ENCODE assay signal across 20 cellular contexts in the genomic region with DNA sequence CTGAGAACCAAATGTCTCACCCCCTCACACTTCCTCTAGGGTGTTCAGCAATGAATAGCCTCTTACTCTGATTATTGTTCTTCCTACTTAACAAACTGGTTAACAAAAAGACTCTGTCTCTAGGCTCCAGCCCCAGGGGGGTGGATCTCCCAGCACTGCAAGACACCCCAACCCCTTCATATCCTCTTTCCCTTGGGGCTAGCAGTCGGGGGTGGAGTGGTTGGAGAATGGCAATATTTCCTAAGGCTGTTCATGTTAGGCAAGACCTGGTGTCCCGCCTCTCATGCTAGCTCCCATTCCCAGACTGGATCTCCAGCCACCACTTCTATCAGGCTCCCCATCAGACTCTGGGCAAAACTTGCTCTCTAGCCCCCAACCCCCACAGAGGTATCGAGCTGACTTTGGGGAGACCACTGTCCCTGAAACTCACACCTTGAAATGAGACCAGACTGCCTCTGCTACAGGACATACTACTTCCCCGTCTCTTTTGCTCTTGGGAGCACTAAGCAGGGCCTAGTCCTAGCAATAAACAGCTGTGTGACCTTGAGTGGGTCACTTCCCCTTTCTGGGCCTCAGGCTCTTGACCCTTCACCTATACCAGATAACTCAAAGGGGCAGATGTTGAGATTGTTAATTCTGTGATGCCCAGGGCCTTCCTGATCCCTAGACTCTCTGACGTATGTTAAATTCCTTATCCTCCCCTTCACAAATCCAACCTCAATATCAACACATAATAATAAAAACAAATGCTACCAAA. TPM values are rescaled to one million over a fixed set of nuclear protein-coding genes. Genes with fewer than 3 reads are reported as not detected.
DNase-seq lines count a peak whose midpoint lies in the region; ATAC-seq and TF ChIP-seq lines count a peak whose summit lies in the region.
"Had no signal": no experiment of that assay in that cellular context is flagged by ENCODE, and none has a peak within 500 bp of the region (broad histone marks: within the 10 kb centered on the region; RNA-seq: fewer than 3 reads in every experiment).

No MANE protein-coding gene starts in this region.

- H3K36me3 Mint-ChIP-seq in natural killer cell (no peaks in the 10 kb centered on the region), type B pancreatic cell (no peaks in the 10 kb centered on the region)
- H3K36me3 Mint-ChIP-seq in natural killer cell treated with Interleukin-12 subunit alpha and Interleukin-12 subunit beta and Interleukin-15 and Interleukin-18, amount 100 ng/mL, for 72 hours = no peaks in the 10 kb centered on the region
- peaks cover 42% of the 10 kb centered on the region for H3K36me3 Mint-ChIP-seq in dendritic cell treated with granulocyte-macrophage colony-stimulating factor and Interleukin-4, amounts not matched to agents 40 ng/mL and 50 ng/mL, for 4 days (ENCODE audit: low read depth)

- peak overlapping the region; percentile 41 for H3K4me3 ChIP-seq in OCI-LY7 (ENCODE audit: low read depth, low read length, poor library complexity, severe bottlenecking)
- H3K4me3 ChIP-seq: ascending aorta, uterus had no signal

- H3K9me3 Mint-ChIP-seq in natural killer cell (no peaks in the 10 kb centered on the region), type B pancreatic cell (no peaks in the 10 kb centered on the region)
- H3K9me3 Mint-ChIP-seq in natural killer cell treated with Interleukin-12 subunit alpha and Interleukin-12 subunit beta and Interleukin-15 and Interleukin-18, amount 100 ng/mL, for 72 hours = no peaks in the 10 kb centered on the region
- no peaks in the 10 kb centered on the region for H3K9me3 Mint-ChIP-seq in dendritic cell treated with granulocyte-macrophage colony-stimulating factor and Interleukin-4, amounts not matched to agents 40 ng/mL and 50 ng/mL, for 4 days

- peak overlapping the region; percentile 11 for H3K4me3 Mint-ChIP-seq in natural killer cell
- H3K4me3 Mint-ChIP-seq in natural killer cell treated with Interleukin-12 subunit alpha and Interleukin-12 subunit beta and Interleukin-15 and Interleukin-18, amount 100 ng/mL, for 72 hours = no peak overlapping the region
- peak overlapping the region; percentile 55 for H3K4me3 Mint-ChIP-seq in dendritic cell treated with granulocyte-macrophage colony-stimulating factor and Interleukin-4, amounts not matched to agents 40 ng/mL and 50 ng/mL, for 4 days
- peak overlapping the region; percentile 26 for H3K4me3 Mint-ChIP-seq in type B pancreatic cell

- H3K4me1 Mint-ChIP-seq in natural killer cell (peaks cover 38 to 59% of the 10 kb centered on the region in 2 donors), type B pancreatic cell (ENCODE audit: unreplicated experiment) (peaks cover 19% of the 10 kb centered on the region)
- H3K4me1 Mint-ChIP-seq in natural killer cell treated with Interleukin-12 subunit alpha and Interleukin-12 subunit beta and Interleukin-15 and Interleukin-18, amount 100 ng/mL, for 72 hours (ENCODE audit: low read depth in 2 of 2) = peaks cover 30 to 37% of the 10 kb centered on the region in 2 donors
- peaks cover 78% of the 10 kb centered on the region for H3K4me1 Mint-ChIP-seq in dendritic cell treated with granulocyte-macrophage colony-stimulating factor and Interleukin-4, amounts not matched to agents 40 ng/mL and 50 ng/mL, for 4 days (ENCODE audit: low read depth)

- BruUV-seq in OCI-LY7 (replicated peaks; lab: Mats Ljungman, UMichigan) = no TSS peak

- POLR2A ChIA-PET in OCI-LY7 (lab: Charles Lee) = interaction anchor here (0.6 to 1.2 kb wide), 4 partner anchors 41 to 109 kb away, joined by 3 read pairs; a partner anchor contains a TSS

- H3K27ac Mint-ChIP-seq in natural killer cell (no peak overlapping the region), type B pancreatic cell (no peak overlapping the region)
- H3K27ac Mint-ChIP-seq in natural killer cell treated with Interleukin-12 subunit alpha and Interleukin-12 subunit beta and Interleukin-15 and Interleukin-18, amount 100 ng/mL, for 72 hours = peak overlapping the region in 1 of 2 donors; percentile 10
- peak overlapping the region; percentile 82 for H3K27ac Mint-ChIP-seq in dendritic cell treated with granulocyte-macrophage colony-stimulating factor and Interleukin-4, amounts not matched to agents 40 ng/mL and 50 ng/mL, for 4 days

- no peaks in the 10 kb centered on the region for H4K20me1 ChIP-seq in OCI-LY7 (ENCODE audit: insufficient read depth, low read length)

- no peaks in the 10 kb centered on the region for H3K79me2 ChIP-seq in OCI-LY7 (ENCODE audit: insufficient read depth, low read depth, low read length)

- peak overlapping the region; percentile 66 for H3K4me2 ChIP-seq in OCI-LY7 (ENCODE audit: low read length)
- H3K4me2 ChIP-seq: SK-N-SH had no signal

- H3K27me3 Mint-ChIP-seq in natural killer cell (ENCODE audit: low read depth in 2 of 2) (no peaks in the 10 kb centered on the region), type B pancreatic cell (no peaks in the 10 kb centered on the region)
- no peaks in the 10 kb centered on the region for H3K27me3 Mint-ChIP-seq in natural killer cell treated with Interleukin-12 subunit alpha and Interleukin-12 subunit beta and Interleukin-15 and Interleukin-18, amount 100 ng/mL, for 72 hours
- H3K27me3 Mint-ChIP-seq in dendritic cell treated with granulocyte-macrophage colony-stimulating factor and Interleukin-4, amounts not matched to agents 40 ng/mL and 50 ng/mL, for 4 days = no peaks in the 10 kb centered on the region

- H3K9me3 ChIP-seq in OCI-LY7 (ENCODE audit: low read length) = no peaks in the 10 kb centered on the region
- H3K9me3 ChIP-seq: ascending aorta, SK-N-SH, uterus had no signal

- peaks cover 3% of the 10 kb centered on the region; the same call in 1 of the 2 replicates for H3K36me3 ChIP-seq in OCI-LY7 (ENCODE audit: insufficient read depth, low read length)
- H3K36me3 ChIP-seq: ascending aorta, uterus had no signal

- intact Hi-C loops in natural killer cell (cut with micrococcal nuclease) = no loop called here
- intact Hi-C loops in OCI-LY7 (cut with micrococcal nuclease; ENCODE audit: unreplicated experiment) = no loop called here
- intact Hi-C loops in dendritic cell treated with granulocyte-macrophage colony-stimulating factor and Interleukin-4, amounts not matched to agents 40 ng/mL and 50 ng/mL, for 4 days (cut with micrococcal nuclease) = no loop called here

- H3K9me2 ChIP-seq in OCI-LY7 (ENCODE audit: insufficient read depth, low read length) = no peaks in the 10 kb centered on the region
- H3K9me2 ChIP-seq: SK-N-SH had no signal

- no peak for DNase-seq in natural killer cell
- no peak for DNase-seq in natural killer cell treated with Interleukin-12 subunit alpha and Interleukin-12 subunit beta and Interleukin-15 and Interleukin-18, amount 100 ng/mL, for 72 hours (ENCODE audit: low spot score)
- peak; percentile 72 for DNase-seq in OCI-LY7 (ENCODE audit: low spot score)
- DNase-seq in type B pancreatic cell (ENCODE audit: extremely low spot score, unreplicated experiment) = no peak
- no peak for DNase-seq in activated CD8-positive, alpha-beta memory T cell treated with anti-CD3 and anti-CD28 coated beads for 24 hours
- no peak for DNase-seq in Ammon's horn (ENCODE audit: low spot score)
- DNase-seq: activated T-cell treated with anti-CD3 and anti-CD28 coated beads, Interleukin-2, amount 50 U/mL, for 48 hours; cortex of kidney; NCI-H1105 treated with DMSO at 0.1 percent for 48 hours; NCI-H345; SK-N-SH; stimulated activated naive CD4-positive, alpha-beta T cell; uterus had no signal

- no peak for TF ChIP-seq CTCF in natural killer cell (IDR thresholded peaks at IDR 0.05)
- TF ChIP-seq CTCF in OCI-LY7 (conservative IDR thresholded peaks at IDR 0.05; ENCODE audit: low read length) = no peak
- no peak for TF ChIP-seq CTCF in type B pancreatic cell (conservative IDR thresholded peaks at IDR 0.05)

- H3K4me1 ChIP-seq in OCI-LY7 (ENCODE audit: insufficient read depth, low read length, poor library complexity, severe bottlenecking) = peaks cover 37% of the 10 kb centered on the region

- H3K27ac ChIP-seq in OCI-LY7 (ENCODE audit: low read depth, low read length, poor library complexity, severe bottlenecking) = peak overlapping the region; percentile 72
- H3K27ac ChIP-seq: ascending aorta, uterus had no signal

- H2AFZ ChIP-seq in OCI-LY7 (ENCODE audit: low read length) = peak overlapping the region; percentile 3; the same call in 1 of the 2 replicates

- ATAC-seq in natural killer cell (no peak), HG03432 (IDR thresholded peaks at IDR 0.05; ENCODE audit: unreplicated experiment) (no peak)
- ATAC-seq in natural killer cell treated with Interleukin-12 subunit alpha and Interleukin-12 subunit beta and Interleukin-15 and Interleukin-18, amount 100 ng/mL, for 72 hours = no peak
- ATAC-seq: activated CD4-positive, CD25-positive, alpha-beta regulatory T cell treated with anti-CD3 and anti-CD28 coated beads, Interleukin-2, amount 50 U/mL, for 24 hours had no signal

- CTCF ChIA-PET in OCI-LY7 (lab: Charles Lee; ENCODE audit: unreplicated experiment) = interaction anchor here (0.6 kb wide), 2 partner anchors 58 to 111 kb away, joined by 3 to 4 read pairs; no protein-coding TSS in a partner anchor

RNA-seq across cellular contexts. Expression of a gene that starts 2.4 kb away (rescaled TPM):
- total RNA-seq in natural killer cell (10 to 100 TPM; 10.7 to 17.5 (median 16.8) TPM), OCI-LY7 (2022) (23.8 and 27.8 TPM in 2 replicates), type B pancreatic cell (ENCODE audit: low replicate concordance) (4.0 and 5.6 TPM in 2 replicates)
- total RNA-seq in natural killer cell treated with Interleukin-12 subunit alpha and Interleukin-12 subunit beta and Interleukin-15 and Interleukin-18, amount 100 ng/mL, for 72 hours = 1 to 10 TPM; 4.4 to 5.2 TPM
- total RNA-seq in OCI-LY7 (2014; rRNA removed; shearing (Covaris generic)) = 3.9 and 4.5 TPM in 2 replicates

RNA-seq across cellular contexts. Expression of a gene that starts 4.3 kb away (rescaled TPM):
- total RNA-seq in natural killer cell (10 to 100 TPM; 34.4 to 51.5 (median 44.6) TPM), OCI-LY7 (2022) (43.3 and 46.7 TPM in 2 replicates), type B pancreatic cell (ENCODE audit: low replicate concordance) (21.9 and 30.9 TPM in 2 replicates)
- total RNA-seq in natural killer cell treated with Interleukin-12 subunit alpha and Interleukin-12 subunit beta and Interleukin-15 and Interleukin-18, amount 100 ng/mL, for 72 hours = 10 to 100 TPM; 46.9 to 62.8 TPM
- total RNA-seq in OCI-LY7 (2014; rRNA removed; shearing (Covaris generic)) = 30.6 and 32.2 TPM in 2 replicates

RNA-seq across cellular contexts. Expression of a gene that starts 17.2 kb away (rescaled TPM):
- not detected for total RNA-seq in natural killer cell
- not detected for total RNA-seq in natural killer cell treated with Interleukin-12 subunit alpha and Interleukin-12 subunit beta and Interleukin-15 and Interleukin-18, amount 100 ng/mL, for 72 hours
- not detected in 2 replicates for total RNA-seq in OCI-LY7 (2014; rRNA removed; shearing (Covaris generic))
- not detected in 2 replicates for total RNA-seq in OCI-LY7 (2022)
- total RNA-seq in type B pancreatic cell (ENCODE audit: low replicate concordance) = 0.24 TPM in 1 of 2 replicates, not detected in the other
- total RNA-seq: Daoy, H4, osteocyte had no signal

RNA-seq across cellular contexts. Expression of a gene that starts 43.7 kb away (rescaled TPM):
- 10 to 100 TPM; 23.6 to 30.0 (median 24.0) TPM for total RNA-seq in natural killer cell
- total RNA-seq in natural killer cell treated with Interleukin-12 subunit alpha and Interleukin-12 subunit beta and Interleukin-15 and Interleukin-18, amount 100 ng/mL, for 72 hours = 100 to 1,000 TPM in 1 of 2 donors, 10 to 100 TPM in 1; 77.1 to 257 TPM
- total RNA-seq in OCI-LY7 (2014; rRNA removed; shearing (Covaris generic)) = 114 and 122 TPM in 2 replicates
- total RNA-seq in OCI-LY7 (2022) = 170 and 180 TPM in 2 replicates
- total RNA-seq in type B pancreatic cell (ENCODE audit: low replicate concordance) = 54.5 and 117 TPM in 2 replicates

RNA-seq across cellular contexts. Expression of a gene that starts 45.0 kb away (rescaled TPM):
- 100 to 1,000 TPM; 192 to 251 (median 237) TPM for total RNA-seq in natural killer cell
- 100 to 1,000 TPM in 1 of 2 donors, 10 to 100 TPM in 1; 79.6 to 110 TPM for total RNA-seq in natural killer cell treated with Interleukin-12 subunit alpha and Interleukin-12 subunit beta and Interleukin-15 and Interleukin-18, amount 100 ng/mL, for 72 hours
- total RNA-seq in OCI-LY7 (2014; rRNA removed; shearing (Covaris generic)) = 36.2 and 50.3 TPM in 2 replicates
- 97.6 and 122 TPM in 2 replicates for total RNA-seq in OCI-LY7 (2022)
- total RNA-seq in type B pancreatic cell (ENCODE audit: low replicate concordance) = 42.6 and 43.1 TPM in 2 replicates
